In genomic region chr2:152450176-152450575, GRCh38 we compare ENCODE assay signal across 25 cellular contexts.
"Had no signal": no experiment of that assay in that cellular context is flagged by ENCODE, and none has a peak within 500 bp of the region (broad histone marks: within the 10 kb centered on the region; RNA-seq: fewer than 3 reads in every experiment).

No MANE protein-coding gene starts in this region.

- H3K9me3 Mint-ChIP-seq: activated CD8-positive, alpha-beta T cell treated with anti-CD3 and anti-CD28 coated beads for 36 hours; activated naive CD8-positive, alpha-beta T cell treated with anti-CD3 and anti-CD28 coated beads, Interleukin-2, amount 10 ng/mL, durations not matched to agents 7 days and 5 days; T-cell had no signal

- H3K27ac ChIP-seq: adrenal gland, breast epithelium, KMS-11, SK-N-MC, VCaP had no signal

- H3K4me3 Mint-ChIP-seq: activated CD8-positive, alpha-beta T cell treated with anti-CD3 and anti-CD28 coated beads for 36 hours; activated naive CD8-positive, alpha-beta T cell treated with anti-CD3 and anti-CD28 coated beads, Interleukin-2, amount 10 ng/mL, durations not matched to agents 7 days and 5 days; T-cell had no signal

- DNase-seq: activated CD4-positive, alpha-beta T cell treated with anti-CD3 and anti-CD28 coated beads, Interleukin-2, amount 50 U/mL, for 1 hour; activated CD4-positive, CD25-positive, alpha-beta regulatory T cell; activated CD8-positive, alpha-beta memory T cell treated with anti-CD3 and anti-CD28 coated beads, Interleukin-2, amount 50 U/mL, for 4 hours; activated CD8-positive, alpha-beta T cell treated with anti-CD3 and anti-CD28 coated beads for 36 hours; activated naive CD4-positive, alpha-beta T cell treated with anti-CD3 and anti-CD28 coated beads, Interleukin-2, amount 50 U/mL, for 16 hours; activated naive CD8-positive, alpha-beta T cell treated with anti-CD3 and anti-CD28 coated beads, Interleukin-2, amount 10 ng/mL, durations not matched to agents 7 days and 5 days; activated T-cell treated with anti-CD3 and anti-CD28 coated beads, Interleukin-2, amount 50 U/mL, for 1 hour; adrenal gland; aorta; MM.1S; NCI-H1105; NCI-H1436; NCI-H1694 treated with DMSO at 0.1 percent for 48 hours; NCI-H2029 treated with DMSO at 0.1 percent for 48 hours; NCI-H345; NCI-H510A; NCI-H526 treated with DMSO at 0.1 percent for 48 hours; NCI-H82; RPMI8226; T-cell had no signal

- H3K36me3 Mint-ChIP-seq: activated naive CD8-positive, alpha-beta T cell treated with anti-CD3 and anti-CD28 coated beads, Interleukin-2, amount 10 ng/mL, durations not matched to agents 7 days and 5 days; T-cell had no signal

- H3K27ac Mint-ChIP-seq: activated CD8-positive, alpha-beta T cell treated with anti-CD3 and anti-CD28 coated beads for 36 hours; activated naive CD8-positive, alpha-beta T cell treated with anti-CD3 and anti-CD28 coated beads, Interleukin-2, amount 10 ng/mL, durations not matched to agents 7 days and 5 days; T-cell had no signal

- H3K4me1 Mint-ChIP-seq: activated naive CD8-positive, alpha-beta T cell treated with anti-CD3 and anti-CD28 coated beads, Interleukin-2, amount 10 ng/mL, durations not matched to agents 7 days and 5 days had no signal

- H3K27me3 ChIP-seq: adrenal gland, breast epithelium had no signal

- ATAC-seq: activated CD8-positive, alpha-beta T cell treated with anti-CD3 and anti-CD28 coated beads for 36 hours; Right ventricle myocardium inferior; T-cell had no signal
